ENCODE assay signal across 10 cellular contexts in genomic region chr10:106795619-106796018, GRCh38.
DNase-seq lines count a peak whose midpoint lies in the region; ATAC-seq and TF ChIP-seq lines count a peak whose summit lies in the region.
"Had no signal": no experiment of that assay in that cellular context is flagged by ENCODE, and none has a peak within 500 bp of the region (broad histone marks: within the 10 kb centered on the region; RNA-seq: fewer than 3 reads in every experiment).

No MANE protein-coding gene starts in this region.

- ATAC-seq in HG03095 (IDR thresholded peaks at IDR 0.05; ENCODE audit: unreplicated experiment) = peak; percentile 57
- ATAC-seq in Panc1 = no peak; the same call in 1 of the 2 replicates
- no peak for ATAC-seq in stimulated activated memory B cell treated with anti-CD40 and anti-IgM and Interleukin-4, amounts not matched to agents 10 μg/mL and 1 μg/mL and 100 μg/mL, for 72 hours
- ATAC-seq in omental fat pad (ENCODE audit: low FRiP score) = no peak

- BruUV-seq in Panc1 (replicated peaks; lab: Mats Ljungman, UMichigan) = no TSS peak

- no peaks in the 10 kb centered on the region for H3K9me3 Mint-ChIP-seq in stimulated activated memory B cell treated with anti-CD40 and anti-IgM and Interleukin-4, amounts not matched to agents 10 μg/mL and 1 μg/mL and 100 μg/mL, for 72 hours

- H3K4me3 Mint-ChIP-seq in stimulated activated memory B cell treated with anti-CD40 and anti-IgM and Interleukin-4, amounts not matched to agents 10 μg/mL and 1 μg/mL and 100 μg/mL, for 72 hours = no peak overlapping the region
- H3K4me3 Mint-ChIP-seq: CD4-positive, CD25-positive, alpha-beta regulatory T cell had no signal

- no peaks in the 10 kb centered on the region for H3K36me3 Mint-ChIP-seq in stimulated activated memory B cell treated with anti-CD40 and anti-IgM and Interleukin-4, amounts not matched to agents 10 μg/mL and 1 μg/mL and 100 μg/mL, for 72 hours
- H3K36me3 Mint-ChIP-seq: CD4-positive, CD25-positive, alpha-beta regulatory T cell had no signal

- peaks cover under 1% of the 10 kb centered on the region; the same call in 1 of the 2 replicates for H3K9me3 ChIP-seq in Panc1 (ENCODE audit: control insufficient read depth, insufficient read depth, low read depth, low read length)
- H3K9me3 ChIP-seq: thoracic aorta had no signal

- peak; percentile 63 for TF ChIP-seq CTCF in Panc1 (IDR thresholded peaks at IDR 0.05)
- no peak for TF ChIP-seq CTCF in omental fat pad (IDR thresholded peaks at IDR 0.05)

- POLR2A ChIA-PET in Panc1 (lab: Charles Lee) = no interaction called here

- no peaks in the 10 kb centered on the region; the same call in 1 of the 2 replicates for H3K36me3 ChIP-seq in Panc1 (ENCODE audit: control insufficient read depth, insufficient read depth, low read length)
- H3K36me3 ChIP-seq: thoracic aorta had no signal

- CTCF ChIA-PET in Panc1 (lab: Charles Lee) = no interaction called here

- in situ Hi-C loops in Panc1 (cut with HindIII; ENCODE audit: low pct_unique_long_range_greater_than_20kb, low sequenced_read_pairs) = no loop called here

- DNase-seq in stimulated activated CD4-positive, alpha-beta T cell treated with anti-CD3 and anti-CD28 coated beads, Interleukin-15, amount 100 ng/mL, for 24 hours = peak; percentile 2
- DNase-seq in stimulated activated CD4-positive, alpha-beta T cell treated with anti-CD3 and anti-CD28 coated beads, Interleukin-2, amount 100 ng/mL, for 24 hours = no peak
- DNase-seq in Panc1 (ENCODE audit: low read depth, low spot score) = no peak
- peak; percentile 7 for DNase-seq in iPS DF 19.7 (ENCODE audit: low read depth, low spot score)
- no peak for DNase-seq in DMS79 treated with DMSO at 0.1 percent for 48 hours (lab: John Stamatoyannopoulos, UW)
- no peak for DNase-seq in omental fat pad (ENCODE audit: low spot score)
- DNase-seq: CD4-positive, CD25-positive, alpha-beta regulatory T cell had no signal

- H3K4me1 Mint-ChIP-seq in stimulated activated memory B cell treated with anti-CD40 and anti-IgM and Interleukin-4, amounts not matched to agents 10 μg/mL and 1 μg/mL and 100 μg/mL, for 72 hours = no peaks in the 10 kb centered on the region

- H3K27ac ChIP-seq in Panc1 (ENCODE audit: low read length) = no peak overlapping the region
- H3K27ac ChIP-seq: thoracic aorta had no signal

- intact Hi-C loops in Panc1 (cut with micrococcal nuclease; ENCODE audit: unreplicated experiment) = loop anchor here (10.0 kb wide), 1 partner anchor 1019 kb away; no protein-coding TSS in a partner anchor

- no peak overlapping the region for H3K27ac Mint-ChIP-seq in stimulated activated memory B cell treated with anti-CD40 and anti-IgM and Interleukin-4, amounts not matched to agents 10 μg/mL and 1 μg/mL and 100 μg/mL, for 72 hours
- H3K27ac Mint-ChIP-seq: CD4-positive, CD25-positive, alpha-beta regulatory T cell had no signal

- no peaks in the 10 kb centered on the region for H3K27me3 Mint-ChIP-seq in stimulated activated memory B cell treated with anti-CD40 and anti-IgM and Interleukin-4, amounts not matched to agents 10 μg/mL and 1 μg/mL and 100 μg/mL, for 72 hours
- H3K27me3 Mint-ChIP-seq: CD4-positive, CD25-positive, alpha-beta regulatory T cell had no signal

- H3K4me1 ChIP-seq in Panc1 (ENCODE audit: control insufficient read depth, insufficient read depth, low read length) = no peaks in the 10 kb centered on the region

- H3K4me3 ChIP-seq in Panc1 (ENCODE audit: low read depth in 2 of 2, low read length in 2 of 2) = no peak overlapping the region
- H3K4me3 ChIP-seq: thoracic aorta had no signal

- H3K27me3 ChIP-seq in Panc1 (ENCODE audit: control insufficient read depth, insufficient read depth, low read length) = peaks cover 9% of the 10 kb centered on the region; the same call in 1 of the 2 replicates

Comparison
In these comparisons a context has a peak if more than half of its experiments do, and no peak if none do; other contexts are left out.
1. DNase-seq: peak in stimulated activated CD4-positive, alpha-beta T cell treated with anti-CD3 and anti-CD28 coated beads, Interleukin-15, amount 100 ng/mL, for 24 hours (single experiment) and iPS DF 19.7 (single experiment); none in stimulated activated CD4-positive, alpha-beta T cell treated with anti-CD3 and anti-CD28 coated beads, Interleukin-2, amount 100 ng/mL, for 24 hours (0 of 2), Panc1 (single experiment), DMS79 treated with DMSO at 0.1 percent for 48 hours (single experiment) and omental fat pad (single experiment).